Comparison of ENCODE assay signal across 1 cellular context in the genomic region with DNA sequence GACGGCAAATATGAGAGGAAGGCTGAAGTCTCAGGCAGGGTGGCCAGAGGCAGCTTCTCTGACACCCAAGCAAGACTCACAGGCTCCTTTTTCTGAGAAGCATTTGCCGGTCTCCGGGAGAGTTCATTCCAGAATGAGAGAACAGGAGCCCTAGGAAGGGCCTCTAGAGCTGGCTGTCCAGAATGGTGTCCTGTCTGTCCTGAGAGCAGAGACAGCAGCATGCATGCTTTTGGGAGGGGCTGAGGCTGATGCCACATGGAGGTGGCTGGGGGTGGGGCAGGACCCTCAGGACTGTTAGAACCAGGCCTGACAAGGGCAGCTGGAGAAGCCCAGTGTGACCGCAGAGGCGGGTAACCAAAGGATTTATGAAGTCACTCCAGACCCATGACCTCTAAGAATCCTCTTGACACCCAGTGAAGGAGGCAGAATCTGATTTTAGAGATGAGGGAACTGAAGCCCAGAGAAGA.
TF ChIP-seq lines count a peak whose summit lies in the region.

No MANE protein-coding gene starts in this region.

TF ChIP-seq in WTC11, 78 proteins besides CTCF, POLR2A, EP300 and RAD21 (continued from another document):
- TF ChIP-seq, protein P1, sequence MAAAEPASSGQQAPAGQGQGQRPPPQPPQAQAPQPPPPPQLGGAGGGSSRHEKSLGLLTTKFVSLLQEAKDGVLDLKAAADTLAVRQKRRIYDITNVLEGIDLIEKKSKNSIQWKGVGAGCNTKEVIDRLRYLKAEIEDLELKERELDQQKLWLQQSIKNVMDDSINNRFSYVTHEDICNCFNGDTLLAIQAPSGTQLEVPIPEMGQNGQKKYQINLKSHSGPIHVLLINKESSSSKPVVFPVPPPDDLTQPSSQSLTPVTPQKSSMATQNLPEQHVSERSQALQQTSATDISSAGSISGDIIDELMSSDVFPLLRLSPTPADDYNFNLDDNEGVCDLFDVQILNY (CRISPR knock-in tag; IDR thresholded peaks at IDR 0.05), result no peak
- TF ChIP-seq NFE2L1 (CRISPR knock-in tag; IDR thresholded peaks at IDR 0.05) (no peak), JUN (CRISPR knock-in tag; IDR thresholded peaks at IDR 0.05) (no peak), GTF2I (CRISPR knock-in tag; conservative IDR thresholded peaks at IDR 0.05) (no peak), STAT6 (CRISPR knock-in tag; conservative IDR thresholded peaks at IDR 0.05; ENCODE audit: low read depth) (no peak), SMAD4 (CRISPR knock-in tag; IDR thresholded peaks at IDR 0.05) (no peak), HMGA2 (CRISPR knock-in tag; IDR thresholded peaks at IDR 0.05) (no peak), ZNF423 (CRISPR knock-in tag; IDR thresholded peaks at IDR 0.05) (no peak)
- TF ChIP-seq, protein P2, sequence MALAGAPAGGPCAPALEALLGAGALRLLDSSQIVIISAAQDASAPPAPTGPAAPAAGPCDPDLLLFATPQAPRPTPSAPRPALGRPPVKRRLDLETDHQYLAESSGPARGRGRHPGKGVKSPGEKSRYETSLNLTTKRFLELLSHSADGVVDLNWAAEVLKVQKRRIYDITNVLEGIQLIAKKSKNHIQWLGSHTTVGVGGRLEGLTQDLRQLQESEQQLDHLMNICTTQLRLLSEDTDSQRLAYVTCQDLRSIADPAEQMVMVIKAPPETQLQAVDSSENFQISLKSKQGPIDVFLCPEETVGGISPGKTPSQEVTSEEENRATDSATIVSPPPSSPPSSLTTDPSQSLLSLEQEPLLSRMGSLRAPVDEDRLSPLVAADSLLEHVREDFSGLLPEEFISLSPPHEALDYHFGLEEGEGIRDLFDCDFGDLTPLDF (CRISPR knock-in tag; IDR thresholded peaks at IDR 0.05), result no peak
